Comparison of ENCODE assay signal across 11 cellular contexts in genomic region chr1:219220945-219221344, GRCh38. TPM values are rescaled to one million over a fixed set of nuclear protein-coding genes. Genes with fewer than 3 reads are reported as not detected.
DNase-seq lines count a peak whose midpoint lies in the region; ATAC-seq, FAIRE-seq and TF ChIP-seq lines count a peak whose summit lies in the region.
"Had no signal": no experiment of that assay in that cellular context is flagged by ENCODE, and none has a peak within 500 bp of the region (broad histone marks: within the 10 kb centered on the region; RNA-seq: fewer than 3 reads in every experiment).

No MANE protein-coding gene starts in this region.

- no peaks in the 10 kb centered on the region for H3K27me3 ChIP-seq in psoas muscle (ENCODE audit: insufficient read depth in 3 of 3, low read length in 2 of 3)
- H3K27me3 ChIP-seq: hepatocyte had no signal

- intact Hi-C loops in psoas muscle (cut with DNase I): no loop called here

- no peak overlapping the region for H3K4me3 Mint-ChIP-seq in HFFc6

- H3K4me1 Mint-ChIP-seq in HFFc6 (ENCODE audit: low read depth): no peaks in the 10 kb centered on the region

- H3K9me3 Mint-ChIP-seq in HFFc6: no peaks in the 10 kb centered on the region

- no peaks in the 10 kb centered on the region for H3K27me3 Mint-ChIP-seq in HFFc6 (ENCODE audit: insufficient read depth)

- H3K9me3 ChIP-seq in psoas muscle: no peaks in the 10 kb centered on the region

- FAIRE-seq in RCC 7860 (lab: Jason Lieb, UNC): no peak
- FAIRE-seq: TTC549 had no signal

- H3K27ac ChIP-seq in psoas muscle: no peak overlapping the region
- H3K27ac ChIP-seq: hepatocyte had no signal

- DNase-seq in HFFc6 (no peak), psoas muscle (no peak), RCC 7860 (ENCODE audit: low spot score) (no peak), kidney tubule cell (ENCODE audit: low spot score) (no peak), T1000 (lab: John Stamatoyannopoulos, UW) (no peak), kidney glomerular epithelial cell (lab: John Stamatoyannopoulos, UW) (no peak)
- DNase-seq: NCI-H146 had no signal

- ATAC-seq in GM18907 (IDR thresholded peaks at IDR 0.05; ENCODE audit: unreplicated experiment) (peak; percentile 94), HG03558 (IDR thresholded peaks at IDR 0.05; ENCODE audit: extremely low read depth, unreplicated experiment) (peak; percentile 92), psoas muscle (peak; percentile 55 to 84 (median 65))

- H3K4me1 ChIP-seq in psoas muscle: no peaks in the 10 kb centered on the region

- H3K4me3 ChIP-seq in psoas muscle: no peak overlapping the region
- H3K4me3 ChIP-seq: hepatocyte had no signal

- H3K36me3 ChIP-seq in psoas muscle (ENCODE audit: insufficient read depth in 1 of 2, low read depth in 1 of 2): peaks cover 0 to 13% of the 10 kb centered on the region in 2 donors

- no peaks in the 10 kb centered on the region for H3K36me3 Mint-ChIP-seq in HFFc6 (ENCODE audit: low read depth)

- no peak overlapping the region for H3K27ac Mint-ChIP-seq in HFFc6

- peak; percentile 19; the same call in 1 of the 2 replicates for TF ChIP-seq CTCF in HFFc6 (IDR thresholded peaks at IDR 0.05)
- TF ChIP-seq CTCF in psoas muscle (IDR thresholded peaks at IDR 0.05): peak; percentile 12

- 87 to 90% (median 89%) methylated on average over 3 of the region's 3 CpGs for WGBS in psoas muscle, 3 donors

RNA-seq across cellular contexts. Expression of gene LYPLAL1, which starts 47.3 kb away (rescaled TPM):
- total RNA-seq in HFFc6 (2021; fragmentation: NEBNext Ultra II Directional; extraction: Animal tissue kit (Norgen Biotek cat#: 25700)): 10 to 100 TPM; 20.5 to 28.1 (median 22.3) TPM
- total RNA-seq in psoas muscle: 10 to 100 TPM; 29.3 to 44.6 (median 36.9) TPM
- 10 to 100 TPM in 2 of 3 donors, 1 to 10 TPM in 1; 4.6 to 13.1 (median 11.3) TPM for polyA plus RNA-seq in psoas muscle
